In the genomic region with DNA sequence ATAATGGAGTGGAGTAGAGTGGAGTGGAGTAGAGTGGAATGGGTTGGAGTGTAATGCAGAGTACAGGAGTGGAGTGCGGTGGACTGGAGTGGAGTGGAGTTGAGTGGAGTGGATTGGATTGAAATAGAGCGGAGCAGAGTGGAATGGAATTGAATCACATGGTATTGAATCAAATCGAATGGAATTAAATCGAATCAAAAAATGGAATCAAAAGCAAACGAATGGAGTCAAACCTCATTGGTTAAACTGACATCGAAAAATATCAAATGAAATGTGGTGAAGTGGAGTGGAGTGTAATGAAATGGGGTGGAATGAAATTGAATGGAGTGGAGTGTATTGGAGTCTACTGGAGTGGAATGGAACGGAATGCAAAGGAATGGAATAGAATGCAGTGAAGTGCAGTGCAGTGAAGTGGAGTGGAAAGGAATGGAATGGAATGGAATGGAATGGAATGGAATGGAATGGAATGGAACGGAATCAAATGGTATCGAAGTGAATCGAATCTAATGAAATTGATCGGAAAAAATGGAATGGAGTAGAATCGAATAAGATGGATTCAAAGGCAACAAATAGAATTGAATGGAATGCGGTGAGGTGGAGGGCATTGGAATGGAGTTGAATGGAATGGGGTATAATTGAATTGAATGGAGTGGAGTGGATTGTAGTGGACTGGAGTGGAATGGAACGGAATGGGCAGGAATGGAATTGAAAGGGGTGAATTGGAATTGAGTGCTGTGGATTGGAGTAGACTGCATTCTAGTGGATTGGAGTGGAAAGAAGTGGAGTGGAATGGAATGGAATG, we compare ENCODE assay signal across 8 cellular contexts.
DNase-seq lines count a peak whose midpoint lies in the region; ATAC-seq and TF ChIP-seq lines count a peak whose summit lies in the region.
"Not testable (repeated sequence)": the region's sequence is repeated elsewhere in the genome, so short reads cannot be mapped to it uniquely, and the experiment has no call there.

No MANE protein-coding gene starts in this region.

- not testable (repeated sequence) for TF ChIP-seq CTCF in tibial artery (IDR thresholded peaks at IDR 0.05)

- not testable (repeated sequence) for H3K4me1 ChIP-seq in tibial artery

- H3K36me3 Mint-ChIP-seq in activated T-helper 1 cell treated with anti-CD3 and anti-CD28 coated beads, Interleukin-12 subunit alpha, Interleukin-12 subunit beta, Interleukin-2, Interleukin-4 antibody, amounts not matched to agents 30 ng/mL and 10 ng/mL and 1 ng/mL, durations not matched to agents 14 hours and 24 hours and 36 hours (ENCODE audit: low read depth): peaks cover 16% of the 10 kb centered on the region

- H3K27ac ChIP-seq in tibial artery: not testable (repeated sequence)

- not testable (repeated sequence) for H3K4me3 ChIP-seq in tibial artery

- in situ Hi-C loops in G401 (cut with HindIII; ENCODE audit: low sequenced_read_pairs): not testable (repeated sequence)

- peaks cover 0 to 20% (median 0%) of the 10 kb centered on the region in 3 donors for H3K9me3 ChIP-seq in tibial artery

- not testable (repeated sequence) for H3K27me3 Mint-ChIP-seq in activated T-helper 1 cell treated with anti-CD3 and anti-CD28 coated beads, Interleukin-12 subunit alpha, Interleukin-12 subunit beta, Interleukin-2, Interleukin-4 antibody, amounts not matched to agents 30 ng/mL and 10 ng/mL and 1 ng/mL, durations not matched to agents 14 hours and 24 hours and 36 hours (ENCODE audit: insufficient read depth)

- H3K4me1 Mint-ChIP-seq in activated T-helper 1 cell treated with anti-CD3 and anti-CD28 coated beads, Interleukin-12 subunit alpha, Interleukin-12 subunit beta, Interleukin-2, Interleukin-4 antibody, amounts not matched to agents 30 ng/mL and 10 ng/mL and 1 ng/mL, durations not matched to agents 14 hours and 24 hours and 36 hours (ENCODE audit: low read depth): not testable (repeated sequence)

- H3K36me3 ChIP-seq in tibial artery: not testable (repeated sequence)

- ATAC-seq in HG02623 (IDR thresholded peaks at IDR 0.05; ENCODE audit: unreplicated experiment) (peak; percentile 37), left ventricle myocardium superior (peak; percentile 53)

- H3K9me3 Mint-ChIP-seq in activated T-helper 1 cell treated with anti-CD3 and anti-CD28 coated beads, Interleukin-12 subunit alpha, Interleukin-12 subunit beta, Interleukin-2, Interleukin-4 antibody, amounts not matched to agents 30 ng/mL and 10 ng/mL and 1 ng/mL, durations not matched to agents 14 hours and 24 hours and 36 hours: peaks cover 32% of the 10 kb centered on the region

- not testable (repeated sequence) for H3K27me3 ChIP-seq in tibial artery

- intact Hi-C loops in activated T-helper 1 cell treated with anti-CD3 and anti-CD28 coated beads, Interleukin-12 subunit alpha, Interleukin-12 subunit beta, Interleukin-2, Interleukin-4 antibody, amounts not matched to agents 30 ng/mL and 10 ng/mL and 1 ng/mL, durations not matched to agents 14 hours and 24 hours and 36 hours (cut with micrococcal nuclease); left ventricle myocardium superior (cut with micrococcal nuclease); tibial artery (cut with DNase I; ENCODE audit: low total_unique reads): not testable (repeated sequence)

- H3K27ac Mint-ChIP-seq in activated T-helper 1 cell treated with anti-CD3 and anti-CD28 coated beads, Interleukin-12 subunit alpha, Interleukin-12 subunit beta, Interleukin-2, Interleukin-4 antibody, amounts not matched to agents 30 ng/mL and 10 ng/mL and 1 ng/mL, durations not matched to agents 14 hours and 24 hours and 36 hours: not testable (repeated sequence)

- not testable (repeated sequence) for H3K4me3 Mint-ChIP-seq in activated T-helper 1 cell treated with anti-CD3 and anti-CD28 coated beads, Interleukin-12 subunit alpha, Interleukin-12 subunit beta, Interleukin-2, Interleukin-4 antibody, amounts not matched to agents 30 ng/mL and 10 ng/mL and 1 ng/mL, durations not matched to agents 14 hours and 24 hours and 36 hours

- DNase-seq in G401 (ENCODE audit: low spot score) (peak; percentile 40), RPMI8226 (peak; percentile 22), dermis blood vessel endothelial cell (peak; percentile 39), left ventricle myocardium superior (peak; percentile 25), putamen (ENCODE audit: low spot score) (peak; percentile 53), tibial artery (peak; percentile 60 to 81)
- peak; percentile 41 for DNase-seq in activated T-helper 1 cell treated with anti-CD3 and anti-CD28 coated beads, Interleukin-12 subunit alpha, Interleukin-12 subunit beta, Interleukin-2, Interleukin-4 antibody, amounts not matched to agents 30 ng/mL and 10 ng/mL and 1 ng/mL, durations not matched to agents 14 hours and 24 hours and 36 hours (ENCODE audit: low spot score)
